22 cellular contexts compared by ENCODE assay signal in genomic region chr2:67437132-67437531, GRCh38. TPM values are rescaled to one million over a fixed set of nuclear protein-coding genes. Genes with fewer than 3 reads are reported as not detected.
A peak's percentile ranks its signal among the peaks of the same experiment; 100 is the strongest.
DNase-seq lines count a peak whose midpoint lies in the region; ATAC-seq and TF ChIP-seq lines count a peak whose summit lies in the region.
"Had no signal": no experiment of that assay in that cellular context is flagged by ENCODE, and none has a peak within 500 bp of the region (broad histone marks: within the 10 kb centered on the region; RNA-seq: fewer than 3 reads in every experiment).

No MANE protein-coding gene starts in this region.

- DNase-seq in EL, result peak; percentile 52
- peak; percentile 36 for DNase-seq in NCI-H146 treated with DMSO at 0.1 percent for 48 hours (lab: John Stamatoyannopoulos, UW; ENCODE audit: unreplicated experiment)
- DNase-seq in astrocyte of the hippocampus (ENCODE audit: low read depth, low spot score), result peak; percentile 42
- DNase-seq in left lung, result no peak
- DNase-seq in cardiac septum (ENCODE audit: low spot score), result no peak
- DNase-seq: activated CD4-positive, alpha-beta T cell treated with anti-CD3 and anti-CD28 coated beads for 4 hours; activated naive CD4-positive, alpha-beta T cell treated with Interleukin-2 at 50 U/mL for 16 hours; activated T-cell treated with anti-CD3 and anti-CD28 coated beads, Interleukin-2, amount 50 U/mL, for 48 hours; amygdala; DMS 273 treated with DMSO at 0.1 percent for 48 hours; effector CD4-positive, alpha-beta T cell; erythroblast; gastrocnemius medialis; hypothalamus; lower lobe of right lung; NCI-H526 treated with DMSO at 0.1 percent for 48 hours; stimulated activated naive B cell treated with anti-CD40 and anti-IgM and Interleukin-4, amounts not matched to agents 10 μg/mL and 1 μg/mL and 100 μg/mL, for 72 hours had no signal

- intact Hi-C loops in left lung (cut with DNase I) (no loop called here), cardiac septum (cut with DNase I) (no loop called here)

- H3K4me3 ChIP-seq in left lung, result no peak overlapping the region
- H3K4me3 ChIP-seq: gastrocnemius medialis, lower lobe of right lung, smooth muscle cell had no signal

- no peaks in the 10 kb centered on the region for H3K36me3 ChIP-seq in left lung
- H3K36me3 ChIP-seq: gastrocnemius medialis, lower lobe of right lung had no signal

- no peak for TF ChIP-seq CTCF in left lung (IDR thresholded peaks at IDR 0.05)

- no peaks in the 10 kb centered on the region for H3K9me3 ChIP-seq in left lung
- H3K9me3 ChIP-seq: gastrocnemius medialis, lower lobe of right lung had no signal

- H3K27ac ChIP-seq in left lung, result no peak overlapping the region
- H3K27ac ChIP-seq: gastrocnemius medialis, lower lobe of right lung had no signal

- no peaks in the 10 kb centered on the region for H3K27me3 ChIP-seq in left lung
- H3K27me3 ChIP-seq: gastrocnemius medialis had no signal

- H3K4me1 ChIP-seq in left lung, result no peaks in the 10 kb centered on the region
- H3K4me1 ChIP-seq: gastrocnemius medialis, lower lobe of right lung had no signal

- ATAC-seq in left lung (peak; percentile 65), HG02938 (IDR thresholded peaks at IDR 0.05; ENCODE audit: unreplicated experiment) (no peak), GM18907 (IDR thresholded peaks at IDR 0.05; ENCODE audit: unreplicated experiment) (no peak), HG02840 (IDR thresholded peaks at IDR 0.05; ENCODE audit: low FRiP score, unreplicated experiment) (no peak)
- ATAC-seq: gastrocnemius medialis; HCT116; lower lobe of right lung; stimulated activated naive B cell treated with anti-CD40 and anti-IgM and Interleukin-4, amounts not matched to agents 10 μg/mL and 1 μg/mL and 100 μg/mL, for 72 hours had no signal

RNA-seq across cellular contexts. Expression of gene ETAA1, which starts 40.0 kb away (rescaled TPM):
- total RNA-seq in left lung (10 to 100 TPM; 11.8 to 12.7 TPM), cardiac septum (4.8 TPM)

Comparison
In these comparisons a context has a peak if more than half of its experiments do, and no peak if none do; other contexts are left out.
1. DNase-seq: peak in EL (single experiment), NCI-H146 treated with DMSO at 0.1 percent for 48 hours (single experiment) and astrocyte of the hippocampus (single experiment); none in left lung (0 of 2) and cardiac septum (single experiment).